In genomic region chr5:143153332-143154119, GRCh38 we compare ENCODE assay signal across 12 cellular contexts.
DNase-seq lines count a peak whose midpoint lies in the region; TF ChIP-seq lines count a peak whose summit lies in the region.
"Had no signal": no experiment of that assay in that cellular context is flagged by ENCODE, and none has a peak within 500 bp of the region (broad histone marks: within the 10 kb centered on the region; RNA-seq: fewer than 3 reads in every experiment).

No MANE protein-coding gene starts in this region.

- CTCF ChIA-PET in GM10248 (lab: Yijun Ruan, JAX), result interaction anchor here (1.1 to 2.6 kb wide), 5 partner anchors 14 to 28 kb away, joined by 3 to 5 read pairs (median 4); no protein-coding TSS in a partner anchor

- H3K4me2 ChIP-seq in mesendoderm (ENCODE audit: low read length), result no peak overlapping the region

- H3K23ac ChIP-seq in mesendoderm (ENCODE audit: low read length), result no peak overlapping the region

- DNase-seq in NCI-H2029 treated with DMSO at 0.1 percent for 48 hours (lab: John Stamatoyannopoulos, UW) (peak; percentile 11), NCI-H2029 (lab: John Stamatoyannopoulos, UW) (no peak), dedifferentiated amniotic fluid mesenchymal stem cell (ENCODE audit: extremely low spot score) (peak; percentile 94), mesendoderm (no peak), type B pancreatic cell (ENCODE audit: extremely low spot score, unreplicated experiment) (no peak), NCI-H345 treated with DMSO at 0.1 percent for 48 hours (lab: John Stamatoyannopoulos, UW; ENCODE audit: unreplicated experiment) (no peak), NCI-H345 (lab: John Stamatoyannopoulos, UW) (no peak), GM10248 (ENCODE audit: extremely low spot score) (no peak)
- DNase-seq: activated CD8-positive, alpha-beta memory T cell treated with anti-CD3 and anti-CD28 coated beads, Interleukin-2, amount 50 U/mL, for 4 hours; islet precursor cell; NCI-H2107 had no signal

- H3K4me1 Mint-ChIP-seq in type B pancreatic cell (ENCODE audit: unreplicated experiment), result peaks cover 13% of the 10 kb centered on the region

- H2BK120ac ChIP-seq in mesendoderm (ENCODE audit: low read depth, low read length), result no peak overlapping the region

- no peaks in the 10 kb centered on the region for H3K79me1 ChIP-seq in mesendoderm (ENCODE audit: low read length)

- no peak overlapping the region for H3K4me3 Mint-ChIP-seq in type B pancreatic cell

- H4K8ac ChIP-seq in mesendoderm (ENCODE audit: low read depth, low read length), result no peak overlapping the region

- no peaks in the 10 kb centered on the region for H3K36me3 ChIP-seq in mesendoderm (ENCODE audit: control insufficient read depth, insufficient read depth, low read length)

- H2AK5ac ChIP-seq in mesendoderm (ENCODE audit: low read length), result no peak overlapping the region

- no peak overlapping the region for H2BK15ac ChIP-seq in mesendoderm (replicated peaks; ENCODE audit: low read depth)

- H3K27ac ChIP-seq in mesendoderm (ENCODE audit: low read depth, low read length), result no peak overlapping the region
- H3K27ac ChIP-seq: 22Rv1 had no signal

- H3K36me3 Mint-ChIP-seq in type B pancreatic cell, result peaks cover 9% of the 10 kb centered on the region

- POLR2A ChIA-PET in GM10248 (lab: Yijun Ruan, JAX), result no interaction called here

- no peaks in the 10 kb centered on the region for H3K27me3 ChIP-seq in mesendoderm (ENCODE audit: insufficient read depth, low read length, poor library complexity)

- H3K79me2 ChIP-seq in mesendoderm (ENCODE audit: control insufficient read depth, insufficient read depth, low read length), result no peaks in the 10 kb centered on the region

- H3K9ac ChIP-seq in mesendoderm (ENCODE audit: low read length), result no peak overlapping the region

- peak overlapping the region; percentile 50 for H3K27ac Mint-ChIP-seq in type B pancreatic cell

- H3K4me1 ChIP-seq in mesendoderm (ENCODE audit: control insufficient read depth, low read depth, low read length), result peaks cover 2% of the 10 kb centered on the region

- H4K5ac ChIP-seq in mesendoderm (ENCODE audit: low read length), result no peak overlapping the region

- peak overlapping the region; percentile 3 for H3K4ac ChIP-seq in mesendoderm (ENCODE audit: low read depth, low read length)

- TF ChIP-seq CTCF in type B pancreatic cell (conservative IDR thresholded peaks at IDR 0.05) (no peak), GM10248 (IDR thresholded peaks at IDR 0.05; ENCODE audit: control extremely low read depth, extremely low read depth, low read depth, missing control alignments) (no peak)

- no peak overlapping the region for H3K4me3 ChIP-seq in mesendoderm (ENCODE audit: low read length)

- no peaks in the 10 kb centered on the region for H3K27me3 Mint-ChIP-seq in type B pancreatic cell

- peaks cover 4% of the 10 kb centered on the region for H3K9me3 Mint-ChIP-seq in type B pancreatic cell

- WGBS in mesendoderm (ENCODE audit: extremely low coverage, insufficient coverage, low lambda C conversion rate), result no CpG with 5 or more reads among the region's 7 CpGs

- H2BK5ac ChIP-seq in mesendoderm (ENCODE audit: low read length), result no peak overlapping the region

- H3K18ac ChIP-seq in mesendoderm (ENCODE audit: low read length), result no peak overlapping the region

- no peak overlapping the region for H3K56ac ChIP-seq in mesendoderm (ENCODE audit: low read length)

Comparison
In these comparisons a context has a peak if more than half of its experiments do, and no peak if none do; other contexts are left out.
1. DNase-seq: peak in NCI-H2029 treated with DMSO at 0.1 percent for 48 hours (single experiment) and dedifferentiated amniotic fluid mesenchymal stem cell (single experiment); none in NCI-H2029 (single experiment), mesendoderm (single experiment), type B pancreatic cell (single experiment), NCI-H345 treated with DMSO at 0.1 percent for 48 hours (single experiment), NCI-H345 (single experiment) and GM10248 (single experiment).